Comparison of ENCODE assay signal across 12 cellular contexts in genomic region chr6:129895692-129896091, GRCh38. TPM values are rescaled to one million over a fixed set of nuclear protein-coding genes. Genes with fewer than 3 reads are reported as not detected.
DNase-seq lines count a peak whose midpoint lies in the region; ATAC-seq lines count a peak whose summit lies in the region.
"Had no signal": no experiment of that assay in that cellular context is flagged by ENCODE, and none has a peak within 500 bp of the region (broad histone marks: within the 10 kb centered on the region; RNA-seq: fewer than 3 reads in every experiment).

No MANE protein-coding gene starts in this region.

- intact Hi-C loops in activated CD4-positive, alpha-beta memory T cell treated with anti-CD3 and anti-CD28 coated beads for 36 hours (cut with micrococcal nuclease) = no loop called here

- peaks cover 21% of the 10 kb centered on the region for H3K4me1 ChIP-seq in adipocyte (ENCODE audit: control insufficient read depth, insufficient read depth, low read length)

- H3K27me3 ChIP-seq in adipocyte (replicated peaks; ENCODE audit: control insufficient read depth, insufficient read depth, low read length) = no peaks in the 10 kb centered on the region

- no peak overlapping the region for H3K4me3 ChIP-seq in adipocyte (ENCODE audit: low read length)

- no peaks in the 10 kb centered on the region for H3K4me1 Mint-ChIP-seq in activated CD4-positive, alpha-beta memory T cell treated with anti-CD3 and anti-CD28 coated beads for 36 hours (ENCODE audit: low read depth)
- no peaks in the 10 kb centered on the region for H3K4me1 Mint-ChIP-seq in activated naive CD4-positive, alpha-beta T cell treated with anti-CD3 and anti-CD28 coated beads, Interleukin-2, amount 10 ng/mL, durations not matched to agents 7 days and 5 days
- H3K4me1 Mint-ChIP-seq: endodermal cell had no signal

- no peaks in the 10 kb centered on the region for H3K36me3 ChIP-seq in adipocyte (ENCODE audit: control insufficient read depth, insufficient read depth, low read length, severe bottlenecking)

- peak; percentile 64 for ATAC-seq in GM21367 (IDR thresholded peaks at IDR 0.05; ENCODE audit: unreplicated experiment)
- ATAC-seq in HG03095 (IDR thresholded peaks at IDR 0.05; ENCODE audit: unreplicated experiment) = peak; percentile 66
- ATAC-seq: HCT116; natural killer cell treated with Interleukin-12 subunit alpha and Interleukin-12 subunit beta and Interleukin-15 and Interleukin-18, amount 100 ng/mL, for 72 hours had no signal

- H3K27ac Mint-ChIP-seq in activated CD4-positive, alpha-beta memory T cell treated with anti-CD3 and anti-CD28 coated beads for 36 hours = no peak overlapping the region
- H3K27ac Mint-ChIP-seq in activated naive CD4-positive, alpha-beta T cell treated with anti-CD3 and anti-CD28 coated beads, Interleukin-2, amount 10 ng/mL, durations not matched to agents 7 days and 5 days = no peak overlapping the region
- H3K27ac Mint-ChIP-seq: endodermal cell; natural killer cell treated with Interleukin-12 subunit alpha and Interleukin-12 subunit beta and Interleukin-15 and Interleukin-18, amount 100 ng/mL, for 72 hours had no signal

- no peak overlapping the region for H3K4me3 Mint-ChIP-seq in activated CD4-positive, alpha-beta memory T cell treated with anti-CD3 and anti-CD28 coated beads for 36 hours
- no peak overlapping the region for H3K4me3 Mint-ChIP-seq in activated naive CD4-positive, alpha-beta T cell treated with anti-CD3 and anti-CD28 coated beads, Interleukin-2, amount 10 ng/mL, durations not matched to agents 7 days and 5 days
- H3K4me3 Mint-ChIP-seq: endodermal cell; natural killer cell treated with Interleukin-12 subunit alpha and Interleukin-12 subunit beta and Interleukin-15 and Interleukin-18, amount 100 ng/mL, for 72 hours had no signal

- DNase-seq in adipocyte (ENCODE audit: low read depth) = peak; percentile 54
- DNase-seq in kidney glomerular epithelial cell (lab: John Stamatoyannopoulos, UW) = no peak
- DNase-seq in activated CD4-positive, alpha-beta memory T cell treated with anti-CD3 and anti-CD28 coated beads for 36 hours = no peak
- no peak for DNase-seq in hepatic stellate cell (ENCODE audit: low spot score)
- no peak for DNase-seq in activated naive CD4-positive, alpha-beta T cell treated with anti-CD3 and anti-CD28 coated beads, Interleukin-2, amount 10 ng/mL, durations not matched to agents 7 days and 5 days
- DNase-seq: endodermal cell, NCI-H1436, RPMI8226 had no signal

- no peaks in the 10 kb centered on the region for H3K9me3 ChIP-seq in adipocyte (ENCODE audit: control insufficient read depth, low read length)

- POLR2A ChIA-PET in activated CD4-positive, alpha-beta memory T cell treated with anti-CD3 and anti-CD28 coated beads for 36 hours (lab: Charles Lee) = no interaction called here

- H3K9me3 Mint-ChIP-seq in activated CD4-positive, alpha-beta memory T cell treated with anti-CD3 and anti-CD28 coated beads for 36 hours = no peaks in the 10 kb centered on the region
- no peaks in the 10 kb centered on the region for H3K9me3 Mint-ChIP-seq in activated naive CD4-positive, alpha-beta T cell treated with anti-CD3 and anti-CD28 coated beads, Interleukin-2, amount 10 ng/mL, durations not matched to agents 7 days and 5 days
- H3K9me3 Mint-ChIP-seq: endodermal cell; natural killer cell treated with Interleukin-12 subunit alpha and Interleukin-12 subunit beta and Interleukin-15 and Interleukin-18, amount 100 ng/mL, for 72 hours had no signal

- H3K9ac ChIP-seq in adipocyte (ENCODE audit: low read length) = no peak overlapping the region

- no peaks in the 10 kb centered on the region for H3K36me3 Mint-ChIP-seq in activated CD4-positive, alpha-beta memory T cell treated with anti-CD3 and anti-CD28 coated beads for 36 hours
- no peaks in the 10 kb centered on the region for H3K36me3 Mint-ChIP-seq in activated naive CD4-positive, alpha-beta T cell treated with anti-CD3 and anti-CD28 coated beads, Interleukin-2, amount 10 ng/mL, durations not matched to agents 7 days and 5 days
- H3K36me3 Mint-ChIP-seq: natural killer cell treated with Interleukin-12 subunit alpha and Interleukin-12 subunit beta and Interleukin-15 and Interleukin-18, amount 100 ng/mL, for 72 hours had no signal

- no peaks in the 10 kb centered on the region for H3K27me3 Mint-ChIP-seq in activated CD4-positive, alpha-beta memory T cell treated with anti-CD3 and anti-CD28 coated beads for 36 hours
- peaks cover 5% of the 10 kb centered on the region for H3K27me3 Mint-ChIP-seq in activated naive CD4-positive, alpha-beta T cell treated with anti-CD3 and anti-CD28 coated beads, Interleukin-2, amount 10 ng/mL, durations not matched to agents 7 days and 5 days

- CTCF ChIA-PET in activated CD4-positive, alpha-beta memory T cell treated with anti-CD3 and anti-CD28 coated beads for 36 hours (lab: Charles Lee) = interaction anchor here (1.9 kb wide), 2 partner anchors 16 to 126 kb away, joined by 4 to 6 read pairs; no protein-coding TSS in a partner anchor
- CTCF ChIA-PET in activated naive CD4-positive, alpha-beta T cell treated with anti-CD3 and anti-CD28 coated beads, Interleukin-2, amount 10 ng/mL, durations not matched to agents 7 days and 5 days (lab: Charles Lee) = interaction anchor here (1.1 kb wide), 1 partner anchor 127 kb away, joined by 3 read pairs; no protein-coding TSS in a partner anchor

RNA-seq across cellular contexts. Expression of gene TMEM244, which starts 34.6 kb away (rescaled TPM):
- not detected for total RNA-seq in activated CD4-positive, alpha-beta memory T cell treated with anti-CD3 and anti-CD28 coated beads for 36 hours
- total RNA-seq: endodermal cell; natural killer cell treated with Interleukin-12 subunit alpha and Interleukin-12 subunit beta and Interleukin-15 and Interleukin-18, amount 100 ng/mL, for 72 hours had no signal
